Comparison of ENCODE assay signal across 29 cellular contexts in genomic region chr20:9413001-9413400, GRCh38.
DNase-seq lines count a peak whose midpoint lies in the region; TF ChIP-seq lines count a peak whose summit lies in the region.
"Had no signal": no experiment of that assay in that cellular context is flagged by ENCODE, and none has a peak within 500 bp of the region (broad histone marks: within the 10 kb centered on the region; RNA-seq: fewer than 3 reads in every experiment).

No MANE protein-coding gene starts in this region.

- H3K4me1 ChIP-seq in MM.1S (ENCODE audit: low read length) (peaks cover 44% of the 10 kb centered on the region), thyroid gland (peaks cover 19 to 33% of the 10 kb centered on the region in 2 donors)
- H3K4me1 ChIP-seq: BE2C, Caco-2 had no signal

- no peaks in the 10 kb centered on the region for H4K20me1 ChIP-seq in MM.1S (ENCODE audit: insufficient read depth, low read length)
- H4K20me1 ChIP-seq: BLaER1; BLaER1 treated with 17β-estradiol and CSF1 and Interleukin-3, amounts not matched to agents 10 nM and 100 nM had no signal

- 40 to 60% methylated on average over 8 to 10 of the region's 10 CpGs for WGBS in thyroid gland, 2 donors

- H3K36me3 ChIP-seq in MM.1S (replicated peaks; ENCODE audit: insufficient read depth, low read length) (no peaks in the 10 kb centered on the region), thyroid gland (no peaks in the 10 kb centered on the region), WERI-Rb-1 (no peaks in the 10 kb centered on the region)
- H3K36me3 ChIP-seq: BLaER1; BLaER1 treated with 17β-estradiol and CSF1 and Interleukin-3, amounts not matched to agents 10 nM and 100 nM had no signal

- no peaks in the 10 kb centered on the region for H3K9me2 ChIP-seq in MM.1S (replicated peaks; ENCODE audit: insufficient read depth, low read length)

- H3F3A ChIP-seq in MM.1S (ENCODE audit: insufficient read depth, low read length), result peaks cover 24% of the 10 kb centered on the region

- H3K27me3 ChIP-seq in MM.1S (replicated peaks; ENCODE audit: insufficient read depth, low read length), result no peaks in the 10 kb centered on the region
- H3K27me3 ChIP-seq in thyroid gland, result no peaks in the 10 kb centered on the region
- no peaks in the 10 kb centered on the region for H3K27me3 ChIP-seq in WERI-Rb-1 (ENCODE audit: insufficient read depth, low read depth, severe bottlenecking)
- H3K27me3 ChIP-seq: BE2C; BLaER1; BLaER1 treated with 17β-estradiol and CSF1 and Interleukin-3, amounts not matched to agents 10 nM and 100 nM had no signal

- H3K9me3 ChIP-seq in MM.1S (replicated peaks; ENCODE audit: insufficient read depth, low read length) (no peaks in the 10 kb centered on the region), thyroid gland (no peaks in the 10 kb centered on the region), WERI-Rb-1 (ENCODE audit: severe bottlenecking) (no peaks in the 10 kb centered on the region)
- H3K9me3 ChIP-seq: A549; BE2C; BLaER1; BLaER1 treated with 17β-estradiol and CSF1 and Interleukin-3, amounts not matched to agents 10 nM and 100 nM; Caco-2 had no signal

- H3K4me2 ChIP-seq in MM.1S (ENCODE audit: low read depth, low read length), result peak overlapping the region; percentile 67; the same call in 1 of the 2 replicates
- H3K4me2 ChIP-seq: A549 had no signal

- H3K4me3 ChIP-seq in MM.1S (ENCODE audit: low read length), result no peak overlapping the region
- H3K4me3 ChIP-seq in thyroid gland (replicated peaks in 1 of 3), result no peak overlapping the region
- H3K4me3 ChIP-seq in WERI-Rb-1 (ENCODE audit: low read depth, low read length), result no peak overlapping the region
- H3K4me3 ChIP-seq: A549; BLaER1; BLaER1 treated with 17β-estradiol and CSF1 and Interleukin-3, amounts not matched to agents 10 nM and 100 nM had no signal

- intact Hi-C loops in thyroid gland (cut with DNase I), result no loop called here

- peak overlapping the region; percentile 24 for H2AFZ ChIP-seq in MM.1S (ENCODE audit: low read length)

- no peaks in the 10 kb centered on the region for H3K79me2 ChIP-seq in MM.1S (ENCODE audit: low read length)

- TF ChIP-seq POLR2A in thyroid gland (IDR thresholded peaks at IDR 0.05), result no peak

- H3K27ac ChIP-seq in MM.1S (ENCODE audit: low read length) (peak overlapping the region; percentile 87), thyroid gland (peak overlapping the region in 2 of 3 donors; percentile 20 to 30), WERI-Rb-1 (no peak overlapping the region)
- H3K27ac ChIP-seq: 22Rv1; A549; BLaER1; BLaER1 treated with 17β-estradiol and CSF1 and Interleukin-3, amounts not matched to agents 10 nM and 100 nM; C4-2B had no signal

- no peak for TF ChIP-seq CTCF in MM.1S (IDR thresholded peaks at IDR 0.05; ENCODE audit: low read length)
- no peak for TF ChIP-seq CTCF in thyroid gland (IDR thresholded peaks at IDR 0.05)
- no peak for TF ChIP-seq CTCF in WERI-Rb-1 (IDR thresholded peaks at IDR 0.05; ENCODE audit: low read depth, low read length)

- DNase-seq in MM.1S (no peak), thyroid gland (peak; percentile 83 to 89), activated gamma-delta T cell treated with Interleukin-2 at 50 U/mL for 16 hours (no peak), WERI-Rb-1 (no peak)
- DNase-seq: 8988T; ACHN; AML-193; BE2C; C1 segment of cervical spinal cord; Caco-2; Calu3; CD4-positive, alpha-beta memory T cell; CD4-positive, alpha-beta T cell; CD4-positive, CD25-positive, alpha-beta regulatory T cell; CD8-positive, alpha-beta memory T cell; CD8-positive, alpha-beta T cell; COR-L47; DMS 273 treated with DMSO at 0.1 percent for 48 hours; DMS153; DMS53; DMS79; DMS79 treated with DMSO at 0.1 percent for 48 hours; DND-41; EL had no signal

- H3K9ac ChIP-seq in MM.1S (ENCODE audit: low read length), result peak overlapping the region; percentile 27; the same call in 1 of the 2 replicates
- H3K9ac ChIP-seq: BLaER1; BLaER1 treated with 17β-estradiol and CSF1 and Interleukin-3, amounts not matched to agents 10 nM and 100 nM had no signal

Comparison
In these comparisons a context has a peak if more than half of its experiments do, and no peak if none do; other contexts are left out.
1. DNase-seq: peak in thyroid gland (2 of 2); none in MM.1S (single experiment), activated gamma-delta T cell treated with Interleukin-2 at 50 U/mL for 16 hours (single experiment) and WERI-Rb-1 (single experiment).